ENCODE assay signal across 21 cellular contexts in genomic region chr5:112219000-112219399, GRCh38.
"Had no signal": no experiment of that assay in that cellular context is flagged by ENCODE, and none has a peak within 500 bp of the region (broad histone marks: within the 10 kb centered on the region; RNA-seq: fewer than 3 reads in every experiment).

No MANE protein-coding gene starts in this region.

- FAIRE-seq: HTR-8/SVneo had no signal

- H3K4me2 ChIP-seq: SK-N-SH had no signal

- H3K36me3 Mint-ChIP-seq: IgD-negative memory B cell, T-cell had no signal

- H3K27ac Mint-ChIP-seq: IgD-negative memory B cell; T-cell; T-helper 1 cell treated with Interleukin-12 subunit alpha and Interleukin-12 subunit beta and Interleukin-4 antibody, amounts not matched to agents 30 μg/mL and 1 μg/mL, for 36 hours had no signal

- H3K9ac ChIP-seq: SK-N-SH had no signal

- ATAC-seq: Panc1, PC-3, Right ventricle myocardium inferior, T-cell had no signal

- H3K9me3 Mint-ChIP-seq: IgD-negative memory B cell; T-cell; T-helper 1 cell treated with Interleukin-12 subunit alpha and Interleukin-12 subunit beta and Interleukin-4 antibody, amounts not matched to agents 30 μg/mL and 1 μg/mL, for 36 hours had no signal

- H3K4me3 Mint-ChIP-seq: IgD-negative memory B cell; T-cell; T-helper 1 cell treated with Interleukin-12 subunit alpha and Interleukin-12 subunit beta and Interleukin-4 antibody, amounts not matched to agents 30 μg/mL and 1 μg/mL, for 36 hours had no signal

- DNase-seq: KBM-7, NCI-H1092, NCI-H1105 treated with DMSO at 0.1 percent for 48 hours, NCI-H1417 treated with DMSO at 0.1 percent for 48 hours, NCI-H187, NCI-H2029, NCI-H2171 treated with DMSO at 0.1 percent for 48 hours, NCI-H345, NCI-H446 treated with DMSO at 0.1 percent for 48 hours, NCI-H510A treated with DMSO at 0.1 percent for 48 hours, NCI-H526, PC-3, SHP77 treated with DMSO at 0.1 percent for 48 hours, SK-N-SH, SW 1271, T-cell had no signal

- H3K4me1 Mint-ChIP-seq: IgD-negative memory B cell, T-cell had no signal

- H3K9me3 ChIP-seq: SK-N-SH had no signal
